ENCODE assay signal across 10 cellular contexts in genomic region chr4:24067781-24068193, GRCh38.
DNase-seq lines count a peak whose midpoint lies in the region; ATAC-seq and TF ChIP-seq lines count a peak whose summit lies in the region.
"Had no signal": no experiment of that assay in that cellular context is flagged by ENCODE, and none has a peak within 500 bp of the region (broad histone marks: within the 10 kb centered on the region; RNA-seq: fewer than 3 reads in every experiment).

No MANE protein-coding gene starts in this region.

- peak overlapping the region; percentile 45; the same call in 1 of the 2 replicates for H3K27ac ChIP-seq in SJSA1

- H3K36me3 Mint-ChIP-seq in glutamatergic neuron (ENCODE audit: unreplicated experiment), result no peaks in the 10 kb centered on the region
- H3K36me3 Mint-ChIP-seq in activated T-cell treated with anti-CD3 and anti-CD28 coated beads, Interleukin-2, amount 50 U/mL, for 72 hours (ENCODE audit: insufficient read depth in 2 of 2), result no peaks in the 10 kb centered on the region

- H3K9me3 Mint-ChIP-seq in glutamatergic neuron (ENCODE audit: unreplicated experiment), result peaks cover 17% of the 10 kb centered on the region
- H3K9me3 Mint-ChIP-seq in activated T-cell treated with anti-CD3 and anti-CD28 coated beads, Interleukin-2, amount 50 U/mL, for 72 hours, result no peaks in the 10 kb centered on the region
- H3K9me3 Mint-ChIP-seq: stimulated activated naive CD8-positive, alpha-beta T cell treated with anti-CD3 and anti-CD28 coated beads, Interleukin-15, Interleukin-2, amounts not matched to agents 100 ng/mL and 50 ng/mL, for 24 hours had no signal

- peaks cover 38% of the 10 kb centered on the region for H3K4me1 Mint-ChIP-seq in glutamatergic neuron (ENCODE audit: low read depth, unreplicated experiment)
- no peaks in the 10 kb centered on the region for H3K4me1 Mint-ChIP-seq in activated T-cell treated with anti-CD3 and anti-CD28 coated beads, Interleukin-2, amount 50 U/mL, for 72 hours (ENCODE audit: low read depth)

- peak overlapping the region; percentile 70 for H3K4me3 Mint-ChIP-seq in glutamatergic neuron (ENCODE audit: unreplicated experiment)
- no peak overlapping the region for H3K4me3 Mint-ChIP-seq in activated T-cell treated with anti-CD3 and anti-CD28 coated beads, Interleukin-2, amount 50 U/mL, for 72 hours
- H3K4me3 Mint-ChIP-seq: stimulated activated naive CD8-positive, alpha-beta T cell treated with anti-CD3 and anti-CD28 coated beads, Interleukin-15, Interleukin-2, amounts not matched to agents 100 ng/mL and 50 ng/mL, for 24 hours had no signal

- no peaks in the 10 kb centered on the region for H3K27me3 ChIP-seq in SJSA1 (replicated peaks)

- peak; percentile 54 for DNase-seq in HCEC 1CT
- peak; percentile 44 to 55 for DNase-seq in SJSA1 (ENCODE audit: low read depth in 1 of 2, low spot score in 2 of 2)
- peak; percentile 66 for DNase-seq in glutamatergic neuron
- peak; percentile 82 for DNase-seq in skeletal muscle cell (ENCODE audit: low read depth)
- no peak for DNase-seq in NCI-H1092 treated with DMSO at 0.1 percent for 48 hours (lab: John Stamatoyannopoulos, UW)
- DNase-seq in activated T-cell treated with anti-CD3 and anti-CD28 coated beads, Interleukin-2, amount 50 U/mL, for 72 hours, result no peak
- DNase-seq in NCI-H774 (lab: John Stamatoyannopoulos, UW), result no peak
- DNase-seq: activated CD4-positive, alpha-beta T cell treated with anti-CD3 and anti-CD28 coated beads for 48 hours had no signal

- H3K36me3 ChIP-seq in SJSA1, result no peaks in the 10 kb centered on the region

- no peak for ATAC-seq in GM19328 (IDR thresholded peaks at IDR 0.05; ENCODE audit: unreplicated experiment)
- ATAC-seq in activated T-cell treated with anti-CD3 and anti-CD28 coated beads, Interleukin-2, amount 50 U/mL, for 72 hours (replicated peaks in 1 of 2), result no peak

- peaks cover 38% of the 10 kb centered on the region for H3K4me1 ChIP-seq in SJSA1 (replicated peaks)

- H3K4me3 ChIP-seq in SJSA1, result no peak overlapping the region
- H3K4me3 ChIP-seq in skeletal muscle cell (ENCODE audit: low read depth, low read length), result no peak overlapping the region

- H3K9me3 ChIP-seq in SJSA1 (replicated peaks), result no peaks in the 10 kb centered on the region

- H3K27ac Mint-ChIP-seq in glutamatergic neuron (ENCODE audit: unreplicated experiment), result peak overlapping the region; percentile 96
- no peak overlapping the region for H3K27ac Mint-ChIP-seq in activated T-cell treated with anti-CD3 and anti-CD28 coated beads, Interleukin-2, amount 50 U/mL, for 72 hours
- H3K27ac Mint-ChIP-seq: stimulated activated naive CD8-positive, alpha-beta T cell treated with anti-CD3 and anti-CD28 coated beads, Interleukin-15, Interleukin-2, amounts not matched to agents 100 ng/mL and 50 ng/mL, for 24 hours had no signal

- TF ChIP-seq CTCF in glutamatergic neuron (IDR thresholded peaks at IDR 0.05; ENCODE audit: partially characterized antibody, unreplicated experiment), result no peak

- peaks cover 8% of the 10 kb centered on the region for H3K27me3 Mint-ChIP-seq in glutamatergic neuron (ENCODE audit: unreplicated experiment)
- no peaks in the 10 kb centered on the region for H3K27me3 Mint-ChIP-seq in activated T-cell treated with anti-CD3 and anti-CD28 coated beads, Interleukin-2, amount 50 U/mL, for 72 hours (ENCODE audit: low read depth)
- H3K27me3 Mint-ChIP-seq: stimulated activated naive CD8-positive, alpha-beta T cell treated with anti-CD3 and anti-CD28 coated beads, Interleukin-15, Interleukin-2, amounts not matched to agents 100 ng/mL and 50 ng/mL, for 24 hours had no signal

Comparison
In these comparisons a context has a peak if more than half of its experiments do, and no peak if none do; other contexts are left out.
1. DNase-seq: peak in HCEC 1CT (single experiment), SJSA1 (2 of 2), glutamatergic neuron (single experiment) and skeletal muscle cell (single experiment); none in NCI-H1092 treated with DMSO at 0.1 percent for 48 hours (single experiment), activated T-cell treated with anti-CD3 and anti-CD28 coated beads, Interleukin-2, amount 50 U/mL, for 72 hours (0 of 2) and NCI-H774 (single experiment).